Comparison of ENCODE assay signal across 8 cellular contexts in genomic region chr17:2395258-2396170, GRCh38. TPM values are rescaled to one million over a fixed set of nuclear protein-coding genes. Genes with fewer than 3 reads are reported as not detected.
DNase-seq lines count a peak whose midpoint lies in the region; ATAC-seq and TF ChIP-seq lines count a peak whose summit lies in the region.

No MANE protein-coding gene starts in this region.

- DNase-seq in DMS53 treated with DMSO at 0.1 percent for 48 hours (lab: John Stamatoyannopoulos, UW; ENCODE audit: unreplicated experiment) = peak; percentile 55
- no peak for DNase-seq in OCI-LY7 (ENCODE audit: low spot score)
- DNase-seq in endodermal cell = peak; percentile 83
- DNase-seq in nephron progenitor cell = no peak

- H3K4me3 ChIP-seq in OCI-LY7 (ENCODE audit: low read depth, low read length, poor library complexity, severe bottlenecking) = no peak overlapping the region
- peak overlapping the region; percentile 75 for H3K4me3 ChIP-seq in endodermal cell (ENCODE audit: low read length)

- no peaks in the 10 kb centered on the region for H4K20me1 ChIP-seq in OCI-LY7 (ENCODE audit: insufficient read depth, low read length)

- CTCF ChIA-PET in OCI-LY7 (lab: Charles Lee; ENCODE audit: unreplicated experiment) = no interaction called here

- POLR2A ChIA-PET in OCI-LY7 (lab: Charles Lee) = no interaction called here

- H3K9me3 ChIP-seq in OCI-LY7 (ENCODE audit: low read length) (no peaks in the 10 kb centered on the region), endodermal cell (ENCODE audit: control insufficient read depth, low read length) (no peaks in the 10 kb centered on the region)

- ATAC-seq in GM18907 (IDR thresholded peaks at IDR 0.05; ENCODE audit: unreplicated experiment) (no peak), HG02884 (IDR thresholded peaks at IDR 0.05; ENCODE audit: unreplicated experiment) (no peak), GM19035 (IDR thresholded peaks at IDR 0.05; ENCODE audit: unreplicated experiment) (no peak), GM21390 (IDR thresholded peaks at IDR 0.05; ENCODE audit: unreplicated experiment) (no peak)

- H3K36me3 ChIP-seq in OCI-LY7 (ENCODE audit: insufficient read depth, low read length) = 0 out of 2 replicates have a peak, but pooled peaks cover 2% of the 10 kb centered on the region
- no peaks in the 10 kb centered on the region for H3K36me3 ChIP-seq in endodermal cell (ENCODE audit: control insufficient read depth, insufficient read depth, low read length)

- H3K27ac Mint-ChIP-seq in endodermal cell (peak overlapping the region; percentile 86), nephron progenitor cell (peak overlapping the region; percentile 91)

- 81 to 82% methylated on average over 17 to 28 of the region's 28 CpGs for WGBS in endodermal cell (ENCODE audit: insufficient coverage in 1 of 2, insufficient read length in 1 of 2), 2 experiments

- H3K36me3 Mint-ChIP-seq in endodermal cell (ENCODE audit: low read depth) = peaks cover 3% of the 10 kb centered on the region
- H3K36me3 Mint-ChIP-seq in nephron progenitor cell (ENCODE audit: low read depth) = no peaks in the 10 kb centered on the region

- H3K79me2 ChIP-seq in OCI-LY7 (ENCODE audit: insufficient read depth, low read depth, low read length) = peaks cover 10% of the 10 kb centered on the region; the same call in 1 of the 2 replicates

- H3K27me3 Mint-ChIP-seq in endodermal cell (ENCODE audit: insufficient read depth) = no peaks in the 10 kb centered on the region
- H3K27me3 Mint-ChIP-seq in nephron progenitor cell (ENCODE audit: low read depth, poor library complexity) = peaks cover 2% of the 10 kb centered on the region

- H3K9ac ChIP-seq in endodermal cell (ENCODE audit: extremely low read depth, low read length, poor library complexity, severe bottlenecking) = no peak overlapping the region

- no peak for TF ChIP-seq CTCF in OCI-LY7 (conservative IDR thresholded peaks at IDR 0.05; ENCODE audit: low read length)
- TF ChIP-seq CTCF in endodermal cell (conservative IDR thresholded peaks at IDR 0.05) = peak; percentile 34
- no peak for TF ChIP-seq CTCF in nephron progenitor cell (IDR thresholded peaks at IDR 0.05)

- H3K4me1 Mint-ChIP-seq in endodermal cell = peaks cover 36% of the 10 kb centered on the region
- H3K4me1 Mint-ChIP-seq in nephron progenitor cell = peaks cover 71% of the 10 kb centered on the region

- H3K9me2 ChIP-seq in OCI-LY7 (ENCODE audit: insufficient read depth, low read length) = no peaks in the 10 kb centered on the region

- peak overlapping the region; percentile 63; the same call in 1 of the 2 replicates for H3K4me2 ChIP-seq in OCI-LY7 (ENCODE audit: low read length)

- H3K4me3 Mint-ChIP-seq in endodermal cell = peak overlapping the region; percentile 86
- H3K4me3 Mint-ChIP-seq in nephron progenitor cell = peak overlapping the region; percentile 74

- H3K9me3 Mint-ChIP-seq in endodermal cell (no peaks in the 10 kb centered on the region), nephron progenitor cell (no peaks in the 10 kb centered on the region)

- intact Hi-C loops in OCI-LY7 (cut with micrococcal nuclease; ENCODE audit: unreplicated experiment) = no loop called here

- H2AFZ ChIP-seq in OCI-LY7 (ENCODE audit: low read length) = no peak overlapping the region

- H3K27ac ChIP-seq in OCI-LY7 (ENCODE audit: low read depth, low read length, poor library complexity, severe bottlenecking) = no peak overlapping the region
- H3K27ac ChIP-seq in endodermal cell (ENCODE audit: low read depth, low read length) = peak overlapping the region; percentile 90

- H3K4me1 ChIP-seq in OCI-LY7 (ENCODE audit: insufficient read depth, low read length, poor library complexity, severe bottlenecking) (peaks cover 53% of the 10 kb centered on the region), endodermal cell (ENCODE audit: control insufficient read depth, insufficient read depth, low read length) (peaks cover 24% of the 10 kb centered on the region)

- H3K27me3 ChIP-seq in endodermal cell (ENCODE audit: control insufficient read depth, insufficient read depth, low read length, poor library complexity, severe bottlenecking) = no peaks in the 10 kb centered on the region

- no TSS peak for BruUV-seq in OCI-LY7 (replicated peaks; lab: Mats Ljungman, UMichigan)

RNA-seq across cellular contexts. Expression of gene MNT, which starts 5.3 kb away (rescaled TPM):
- total RNA-seq in OCI-LY7 (2014; rRNA removed; shearing (Covaris generic)) = 17.7 and 22.2 TPM in 2 replicates
- total RNA-seq in OCI-LY7 (2022) (58.7 and 60.0 TPM in 2 replicates), endodermal cell (10 to 100 TPM; 25.3 to 30.2 TPM)
- polyA plus RNA-seq in endodermal cell (2013, experiment 1 of 2) = 19.1 TPM
- 20.1 TPM for polyA plus RNA-seq in endodermal cell (2013, experiment 2 of 2)

RNA-seq across cellular contexts. Expression of gene SGSM2, which starts 58.2 kb away (rescaled TPM):
- total RNA-seq in OCI-LY7 (2014; rRNA removed; shearing (Covaris generic)) = 38.4 and 44.0 TPM in 2 replicates
- total RNA-seq in OCI-LY7 (2022) = 49.0 and 50.6 TPM in 2 replicates
- total RNA-seq in endodermal cell = 10 to 100 TPM; 62.5 to 77.3 TPM
- polyA plus RNA-seq in endodermal cell (2013, experiment 1 of 2) = 80.3 TPM
- polyA plus RNA-seq in endodermal cell (2013, experiment 2 of 2) = 69.3 TPM

RNA-seq across cellular contexts. Expression of gene TSR1, which starts 59.3 kb away (rescaled TPM):
- total RNA-seq in OCI-LY7 (2014; rRNA removed; shearing (Covaris generic)) = 71.4 and 85.8 TPM in 2 replicates
- 48.1 and 58.7 TPM in 2 replicates for total RNA-seq in OCI-LY7 (2022)
- total RNA-seq in endodermal cell = 10 to 100 TPM; 40.1 to 43.3 TPM
- 37.0 TPM for polyA plus RNA-seq in endodermal cell (2013, experiment 1 of 2)
- polyA plus RNA-seq in endodermal cell (2013, experiment 2 of 2) = 38.7 TPM

Comparison
In these comparisons a context has a peak if more than half of its experiments do, and no peak if none do; other contexts are left out.
1. DNase-seq: peak in DMS53 treated with DMSO at 0.1 percent for 48 hours (single experiment) and endodermal cell (single experiment); none in OCI-LY7 (single experiment) and nephron progenitor cell (single experiment).